ENCODE assay signal across 8 cellular contexts in the genomic region with DNA sequence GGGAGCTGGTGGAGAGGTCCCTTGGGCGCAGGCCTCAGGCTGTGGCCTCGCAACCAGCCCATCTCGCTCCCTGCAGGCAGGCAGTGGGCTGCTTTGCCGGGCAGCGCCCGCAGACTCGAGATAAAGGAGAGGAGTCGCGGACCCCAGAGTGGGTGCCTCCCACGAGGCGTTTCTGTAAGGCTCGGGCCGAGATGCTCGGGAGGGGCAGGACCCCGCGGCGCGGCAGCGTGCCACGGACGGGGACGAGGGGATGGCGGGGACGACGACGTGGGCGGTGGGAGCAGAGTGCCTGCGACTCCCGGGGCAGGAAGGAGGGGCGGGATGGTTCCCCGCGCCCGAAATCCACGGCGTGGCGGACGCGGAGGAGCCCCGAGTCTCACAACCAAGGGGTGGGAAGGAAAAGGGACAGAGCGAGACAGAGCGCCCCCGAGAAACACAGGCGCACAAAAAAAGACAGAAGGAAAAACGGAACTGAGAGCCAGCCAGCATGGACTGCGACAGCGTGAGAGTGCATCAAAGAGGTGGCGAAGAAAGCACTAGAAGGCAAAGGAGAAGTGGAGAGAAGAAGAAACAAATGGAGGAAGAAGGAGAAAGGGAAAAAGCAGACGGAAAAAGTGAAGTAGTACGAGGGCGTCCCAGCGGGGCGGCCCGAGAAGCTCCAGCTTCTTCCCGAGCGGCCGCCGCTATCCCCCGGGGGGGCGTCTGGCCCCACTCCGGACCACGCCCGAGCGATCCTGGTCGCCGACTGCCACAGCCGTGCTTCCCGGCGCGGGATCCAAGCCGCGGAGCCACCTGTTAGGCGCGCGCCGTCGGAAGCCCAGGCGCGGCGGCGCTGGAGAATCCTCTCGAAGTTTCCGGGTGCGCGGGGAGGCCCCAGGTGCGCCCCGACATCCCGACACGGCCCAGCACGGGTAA. TPM values are rescaled to one million over a fixed set of nuclear protein-coding genes. Genes with fewer than 3 reads are reported as not detected.
A peak's percentile ranks its signal among the peaks of the same experiment; 100 is the strongest.
DNase-seq lines count a peak whose midpoint lies in the region; ATAC-seq and TF ChIP-seq lines count a peak whose summit lies in the region.

No MANE protein-coding gene starts in this region.

- no peak for ATAC-seq in CD4-positive, CD25-positive, alpha-beta regulatory T cell (ENCODE audit: low read depth in 2 of 2)
- ATAC-seq in GM18907 (IDR thresholded peaks at IDR 0.05; ENCODE audit: unreplicated experiment) = peak; percentile 37
- peak; percentile 44 for ATAC-seq in HG03045 (IDR thresholded peaks at IDR 0.05; ENCODE audit: unreplicated experiment)
- ATAC-seq in left lung = peak; percentile 19

- H3K36me3 ChIP-seq in CD4-positive, CD25-positive, alpha-beta regulatory T cell (ENCODE audit: control insufficient read depth, insufficient read depth, low read length) = no peaks in the 10 kb centered on the region
- H3K36me3 ChIP-seq in left lung (no peaks in the 10 kb centered on the region), vagina (no peaks in the 10 kb centered on the region)

- H3K36me3 Mint-ChIP-seq in CD4-positive, CD25-positive, alpha-beta regulatory T cell = no peaks in the 10 kb centered on the region

- H3K4me3 ChIP-seq in CD4-positive, CD25-positive, alpha-beta regulatory T cell (ENCODE audit: low read depth, low read length) = no peak overlapping the region
- H3K4me3 ChIP-seq in left lung (peak overlapping the region; percentile 28 to 46), vagina (peak overlapping the region; percentile 32 to 43)

- no peak overlapping the region for H3K27ac ChIP-seq in CD4-positive, CD25-positive, alpha-beta regulatory T cell (ENCODE audit: insufficient read depth, low read length, poor library complexity, severe bottlenecking)
- H3K27ac ChIP-seq in VCaP = peak overlapping the region; percentile 78
- no peak overlapping the region for H3K27ac ChIP-seq in left lung
- no peak overlapping the region for H3K27ac ChIP-seq in vagina

- H3K27me3 ChIP-seq in CD4-positive, CD25-positive, alpha-beta regulatory T cell (ENCODE audit: control insufficient read depth, insufficient read depth, low read length) = peaks cover 43% of the 10 kb centered on the region
- peaks cover 45 to 73% of the 10 kb centered on the region in 2 donors for H3K27me3 ChIP-seq in left lung
- H3K27me3 ChIP-seq in vagina = peaks cover 6% of the 10 kb centered on the region

- intact Hi-C loops in left lung (cut with DNase I) = no loop called here
- intact Hi-C loops in vagina (cut with DNase I) = no loop called here

- TF ChIP-seq CTCF in VCaP (conservative IDR thresholded peaks at IDR 0.05) (0 out of 2 replicates have a peak, but pooled peaks have one; percentile 9), left lung (IDR thresholded peaks at IDR 0.05) (no peak), vagina (IDR thresholded peaks at IDR 0.05) (no peak)

- H3K27ac Mint-ChIP-seq in CD4-positive, CD25-positive, alpha-beta regulatory T cell = peak overlapping the region in 2 of 3 donors; percentile 27 to 79

- in situ Hi-C loops in ACHN (cut with HindIII; ENCODE audit: low pct_ligation_motif_present, low pct_unique_long_range_greater_than_20kb, low sequenced_read_pairs) = no loop called here

- peak overlapping the region in 3 of 4 donors; percentile 74 to 92 (median 80) for H3K4me3 Mint-ChIP-seq in CD4-positive, CD25-positive, alpha-beta regulatory T cell

- H3K4me1 Mint-ChIP-seq in CD4-positive, CD25-positive, alpha-beta regulatory T cell = peaks cover 0 to 31% (median 14%) of the 10 kb centered on the region in 4 donors

- H3K27me3 Mint-ChIP-seq in CD4-positive, CD25-positive, alpha-beta regulatory T cell = peaks cover 54% of the 10 kb centered on the region

- peaks cover 22% of the 10 kb centered on the region for H3K4me1 ChIP-seq in CD4-positive, CD25-positive, alpha-beta regulatory T cell (ENCODE audit: control insufficient read depth, insufficient read depth, low read length, poor library complexity, severe bottlenecking)
- H3K4me1 ChIP-seq in left lung = peaks cover 4 to 21% of the 10 kb centered on the region in 2 donors
- peaks cover 17% of the 10 kb centered on the region for H3K4me1 ChIP-seq in vagina

- TF ChIP-seq POLR2A in vagina (IDR thresholded peaks at IDR 0.05) = no peak

- DNase-seq in CD4-positive, CD25-positive, alpha-beta regulatory T cell = no peak
- DNase-seq in left lung (peak in 1 of 2 donors; percentile 81), vagina (ENCODE audit: extremely low spot score in 2 of 2) (no peak), ACHN (no peak)
- no peak for DNase-seq in activated effector memory CD4-positive, alpha-beta T cell treated with Interleukin-2 at 50 U/mL for 16 hours

- H3K9me3 ChIP-seq in CD4-positive, CD25-positive, alpha-beta regulatory T cell (ENCODE audit: control insufficient read depth in 2 of 2, low read length in 2 of 2) = no peaks in the 10 kb centered on the region
- H3K9me3 ChIP-seq in left lung = no peaks in the 10 kb centered on the region
- H3K9me3 ChIP-seq in vagina = no peaks in the 10 kb centered on the region

- H3K9me3 Mint-ChIP-seq in CD4-positive, CD25-positive, alpha-beta regulatory T cell = peaks cover 0 to 4% (median 0%) of the 10 kb centered on the region in 7 donors

RNA-seq across cellular contexts. Expression of a gene that starts 1.5 kb away (rescaled TPM):
- 0.30 TPM for total RNA-seq in CD4-positive, CD25-positive, alpha-beta regulatory T cell
- polyA plus RNA-seq in CD4-positive, CD25-positive, alpha-beta regulatory T cell = under 1 TPM in 2 of 4 donors, not detected in 2; 0.11 to 0.56 TPM
- total RNA-seq in left lung (under 1 TPM; 0.23 to 0.42 TPM), vagina (not detected)

Comparison
In these comparisons a context has a peak if more than half of its experiments do, and no peak if none do; other contexts are left out.
1. ATAC-seq: peak in GM18907 (single experiment), HG03045 (single experiment) and left lung (single experiment); none in CD4-positive, CD25-positive, alpha-beta regulatory T cell (0 of 2).